Comparison of ENCODE assay signal across 25 cellular contexts in the genomic region with DNA sequence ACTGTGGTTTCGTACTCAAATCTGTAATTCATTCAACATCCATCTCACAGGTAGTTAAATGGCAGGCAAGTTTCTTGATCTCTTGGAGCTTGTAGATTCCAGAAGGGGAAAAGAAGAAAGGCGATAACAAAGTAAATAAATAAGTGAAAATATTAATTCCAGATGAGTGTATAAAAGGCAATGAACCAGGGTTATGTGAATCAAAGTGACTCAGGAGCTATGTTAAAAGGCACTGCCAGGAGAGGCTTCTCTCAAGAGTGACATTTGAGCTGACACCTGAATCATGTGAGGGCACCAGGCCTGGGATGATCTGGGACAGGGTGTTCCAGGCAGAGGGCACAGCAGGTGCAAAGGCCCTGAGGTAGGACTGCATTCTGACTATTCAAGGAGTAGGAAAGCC. TPM values are rescaled to one million over a fixed set of nuclear protein-coding genes. Genes with fewer than 3 reads are reported as not detected.
"Had no signal": no experiment of that assay in that cellular context is flagged by ENCODE, and none has a peak within 500 bp of the region (broad histone marks: within the 10 kb centered on the region; RNA-seq: fewer than 3 reads in every experiment).

No MANE protein-coding gene starts in this region.

- DNase-seq: KBM-7; MG63; NCI-H1092; NCI-H1105 treated with DMSO at 0.1 percent for 48 hours; NCI-H1417 treated with DMSO at 0.1 percent for 48 hours; NCI-H146; NCI-H1694 treated with DMSO at 0.1 percent for 48 hours; NCI-H1930; NCI-H2081; NCI-H2107; NCI-H2227 treated with DMSO at 0.1 percent for 48 hours; NCI-H446; NCI-H510A; NCI-H524 treated with DMSO at 0.1 percent for 48 hours; NCI-H69; NCI-H774; NK-92 treated with Interleukin-12 subunit alpha and Interleukin-12 subunit beta, amount 100 ng/mL, for 24 hours; PC-3; SHP77; SK-N-SH; SW 1271 had no signal

- H3K4me3 ChIP-seq: MG63 had no signal

- ATAC-seq: Panc1, PC-3 had no signal

- H3K36me3 ChIP-seq: MG63 had no signal

- H3K27ac ChIP-seq: RWPE1 had no signal

- H3K27me3 ChIP-seq: MG63 had no signal

- H3K9me3 ChIP-seq: MG63, SK-N-SH had no signal

RNA-seq across cellular contexts. Expression of gene DOCK2, which starts 45.0 kb away (rescaled TPM):
- total RNA-seq: HT-29, SK-MEL-5 had no signal
